21 cellular contexts compared by ENCODE assay signal in genomic region chr10:97013983-97014382, GRCh38.
"Had no signal": no experiment of that assay in that cellular context is flagged by ENCODE, and none has a peak within 500 bp of the region (broad histone marks: within the 10 kb centered on the region; RNA-seq: fewer than 3 reads in every experiment).

No MANE protein-coding gene starts in this region.

- H3K27me3 ChIP-seq: dorsolateral prefrontal cortex, hepatocyte, neutrophil, right atrium auricular region, sigmoid colon, testis, tibial nerve, upper lobe of right lung, vagina had no signal

- H3K4me1 ChIP-seq: right atrium auricular region, sigmoid colon, testis, tibial nerve, upper lobe of right lung, vagina had no signal

- H3K9me3 Mint-ChIP-seq: stimulated activated naive B cell treated with anti-CD40 and anti-IgM and Interleukin-4, amounts not matched to agents 10 μg/mL and 1 μg/mL and 100 μg/mL, for 72 hours; stimulated activated naive CD8-positive, alpha-beta T cell treated with anti-CD3 and anti-CD28 coated beads, Interleukin-15, amount 100 ng/mL, for 72 hours had no signal

- DNase-seq: cortex of kidney; effector CD8-positive, alpha-beta T cell; foreskin melanocyte; kidney glomerular epithelial cell; mammary epithelial cell; midbrain; nephron progenitor cell; sigmoid colon; stimulated activated CD4-positive, alpha-beta T cell treated with anti-CD3 and anti-CD28 coated beads, Interleukin-2, amount 100 ng/mL, for 24 hours; stimulated activated CD4-positive, alpha-beta T cell treated with anti-CD3 and anti-CD28 coated beads, Interleukin-4, amount 100 ng/mL, for 4 hours; stimulated activated naive B cell treated with anti-CD40 and anti-IgM and Interleukin-4, amounts not matched to agents 10 μg/mL and 1 μg/mL and 100 μg/mL, for 72 hours; stimulated activated naive CD8-positive, alpha-beta T cell treated with anti-CD3 and anti-CD28 coated beads, Interleukin-15, amount 100 ng/mL, for 72 hours; testis; upper lobe of right lung had no signal

- H3K9me3 ChIP-seq: neutrophil, right atrium auricular region, sigmoid colon, testis, tibial nerve, upper lobe of right lung, vagina had no signal

- H3K36me3 ChIP-seq: neutrophil, right atrium auricular region, sigmoid colon, tibial nerve, upper lobe of right lung, vagina had no signal

- H3K4me3 Mint-ChIP-seq: nephron progenitor cell; stimulated activated naive B cell treated with anti-CD40 and anti-IgM and Interleukin-4, amounts not matched to agents 10 μg/mL and 1 μg/mL and 100 μg/mL, for 72 hours; stimulated activated naive CD8-positive, alpha-beta T cell treated with anti-CD3 and anti-CD28 coated beads, Interleukin-15, amount 100 ng/mL, for 72 hours had no signal

- H3K79me2 ChIP-seq: hepatocyte had no signal

- H3K27me3 Mint-ChIP-seq: stimulated activated naive B cell treated with anti-CD40 and anti-IgM and Interleukin-4, amounts not matched to agents 10 μg/mL and 1 μg/mL and 100 μg/mL, for 72 hours; stimulated activated naive CD8-positive, alpha-beta T cell treated with anti-CD3 and anti-CD28 coated beads, Interleukin-15, amount 100 ng/mL, for 72 hours had no signal

- H3K4me3 ChIP-seq: dorsolateral prefrontal cortex, hepatocyte, right atrium auricular region, sigmoid colon, skin epidermis, testis, tibial nerve, upper lobe of right lung, vagina had no signal

- H2AFZ ChIP-seq: hepatocyte had no signal

- ATAC-seq: stimulated activated naive B cell treated with anti-CD40 and anti-IgM and Interleukin-4, amounts not matched to agents 10 μg/mL and 1 μg/mL and 100 μg/mL, for 72 hours; stimulated activated naive CD8-positive, alpha-beta T cell treated with anti-CD3 and anti-CD28 coated beads, Interleukin-15, amount 100 ng/mL, for 72 hours; upper lobe of right lung had no signal

- H3K27ac ChIP-seq: dorsolateral prefrontal cortex, hepatocyte, neutrophil, right atrium auricular region, sigmoid colon, skin epidermis, testis, tibial nerve, upper lobe of right lung, vagina had no signal

- H3K27ac Mint-ChIP-seq: nephron progenitor cell; stimulated activated naive B cell treated with anti-CD40 and anti-IgM and Interleukin-4, amounts not matched to agents 10 μg/mL and 1 μg/mL and 100 μg/mL, for 72 hours had no signal

- H3K4me2 ChIP-seq: hepatocyte had no signal
